In genomic region chrX:138872537-138872936, GRCh38 we compare ENCODE assay signal across 18 cellular contexts.
"Had no signal": no experiment of that assay in that cellular context is flagged by ENCODE, and none has a peak within 500 bp of the region (broad histone marks: within the 10 kb centered on the region; RNA-seq: fewer than 3 reads in every experiment).

No MANE protein-coding gene starts in this region.

- H3K4me3 ChIP-seq: hepatocyte, lung, skin epidermis, thyroid gland, uterus had no signal

- H3K4me1 Mint-ChIP-seq: naive B cell, nephron had no signal

- H3K4me2 ChIP-seq: hepatocyte had no signal

- H3K79me2 ChIP-seq: hepatocyte had no signal

- ATAC-seq: left colon, left ventricle myocardium superior, sciatic nerve had no signal

- H3K27ac Mint-ChIP-seq: naive B cell, nephron, type B pancreatic cell had no signal

- H2AFZ ChIP-seq: hepatocyte had no signal

- H3K36me3 ChIP-seq: thyroid gland, uterus had no signal

- DNase-seq: cortex of kidney; erythroblast; foreskin melanocyte; head of caudate nucleus; left colon; left ventricle myocardium superior; mesenchymal stem cell; naive B cell; posterior cingulate gyrus; stimulated activated naive CD4-positive, alpha-beta T cell treated with Interleukin-2 at 50 U/mL for 16 hours; thyroid gland; uterus had no signal

- H3K9me3 ChIP-seq: thyroid gland, uterus had no signal

- H3K36me3 Mint-ChIP-seq: naive B cell, type B pancreatic cell had no signal

- H3K27ac ChIP-seq: hepatocyte, skin epidermis, thyroid gland, uterus had no signal

- H3K27me3 ChIP-seq: hepatocyte, thyroid gland, uterus had no signal

- H3K4me1 ChIP-seq: thyroid gland, uterus had no signal

- H3K4me3 Mint-ChIP-seq: naive B cell, nephron, type B pancreatic cell had no signal
